In the genomic region with DNA sequence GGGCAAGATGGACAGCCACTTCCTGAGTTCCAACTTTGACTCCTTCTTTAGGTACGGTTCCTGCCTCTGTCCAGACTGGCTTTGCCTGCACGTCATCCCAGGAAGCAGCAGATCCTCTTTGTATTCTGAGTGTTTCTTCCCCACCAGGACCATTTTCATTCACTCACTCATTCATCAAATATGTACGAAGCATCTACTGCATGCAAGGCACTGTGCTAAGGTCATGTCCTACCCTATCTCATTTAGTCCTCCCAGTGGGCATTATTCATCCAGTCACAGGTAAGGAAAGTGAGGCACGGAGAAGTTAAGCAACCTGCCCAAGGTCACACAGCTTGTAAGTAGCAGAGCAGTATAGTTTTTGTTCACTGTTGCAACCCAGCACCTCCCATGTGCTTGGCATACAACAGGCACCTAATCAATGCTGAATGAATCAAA, we compare ENCODE assay signal across 1 cellular context.
TF ChIP-seq lines count a peak whose summit lies in the region.

No MANE protein-coding gene starts in this region.

TF ChIP-seq in K562, 482 proteins besides CTCF, POLR2A, EP300 and RAD21:
- TF ChIP-seq KDM1A (IDR thresholded peaks at IDR 0.05), result peak in 1 of 2 experiments; percentile 31; a peak in 2 of 4 replicates
- no peak for TF ChIP-seq JUN (IDR thresholded peaks at IDR 0.05; ENCODE audit: borderline replicate concordance, low read depth, low read length)
- no peak for TF ChIP-seq JUN (CRISPR knock-in tag; IDR thresholded peaks at IDR 0.05; ENCODE audit: borderline replicate concordance)
- TF ChIP-seq ZFP36 (IDR thresholded peaks at IDR 0.05; ENCODE audit: low read depth, low read length, partially characterized antibody), result peak; percentile 66
- no peak for TF ChIP-seq GMEB1 (CRISPR knock-in tag; IDR thresholded peaks at IDR 0.05)
- TF ChIP-seq BCOR (IDR thresholded peaks at IDR 0.05), result peak; percentile 77
- TF ChIP-seq BRD9 (IDR thresholded peaks at IDR 0.05; ENCODE audit: low read depth, partially characterized antibody), result peak; percentile 68
- TF ChIP-seq SMARCA5 (IDR thresholded peaks at IDR 0.05), result 0 out of 2 replicates have a peak, but pooled peaks have one; percentile 50
TF ChIP-seq in K562: peak in this region for 5.
